1 cellular context compared by ENCODE assay signal in genomic region chr2:178414266-178415247, GRCh38.
TF ChIP-seq lines count a peak whose summit lies in the region.

No MANE protein-coding gene starts in this region.

TF ChIP-seq in IMR-90, 13 proteins besides CTCF, POLR2A, EP300 and RAD21:
- TF ChIP-seq MAFK (IDR thresholded peaks at IDR 0.05; ENCODE audit: low read depth, low read length) (peak; percentile 8; the same call in 1 of the 2 replicates), FOS (IDR thresholded peaks at IDR 0.05; ENCODE audit: low read depth, low read length) (no peak), MAZ (IDR thresholded peaks at IDR 0.05; ENCODE audit: borderline replicate concordance, low read depth, low read length) (peak; percentile 44; the same call in 1 of the 2 replicates), CEBPB (IDR thresholded peaks at IDR 0.05; ENCODE audit: low read depth, low read length) (peak; percentile 96), USF2 (IDR thresholded peaks at IDR 0.05; ENCODE audit: low read depth, low read length) (0 out of 2 replicates have a peak, but pooled peaks have one; percentile 34), ELK1 (IDR thresholded peaks at IDR 0.05; ENCODE audit: borderline replicate concordance, low read depth, low read length) (no peak), SMC3 (IDR thresholded peaks at IDR 0.05; ENCODE audit: low read depth, low read length) (peak; percentile 88), BHLHE40 (IDR thresholded peaks at IDR 0.05; ENCODE audit: low read depth, low read length) (no peak), MXI1 (IDR thresholded peaks at IDR 0.05; ENCODE audit: borderline replicate concordance, low read depth, low read length) (peak; percentile 78), RFX5 (IDR thresholded peaks at IDR 0.05; ENCODE audit: low read depth, low read length) (no peak), RCOR1 (IDR thresholded peaks at IDR 0.05; ENCODE audit: insufficient replicate concordance, low read length) (no peak), NFE2L2 (IDR thresholded peaks at IDR 0.05; ENCODE audit: low read depth, low read length) (no peak), CHD1 (IDR thresholded peaks at IDR 0.05; ENCODE audit: low read depth, low read length) (0 out of 2 replicates have a peak, but pooled peaks have one; percentile 45)
